Comparison of ENCODE assay signal across 24 cellular contexts in the genomic region with DNA sequence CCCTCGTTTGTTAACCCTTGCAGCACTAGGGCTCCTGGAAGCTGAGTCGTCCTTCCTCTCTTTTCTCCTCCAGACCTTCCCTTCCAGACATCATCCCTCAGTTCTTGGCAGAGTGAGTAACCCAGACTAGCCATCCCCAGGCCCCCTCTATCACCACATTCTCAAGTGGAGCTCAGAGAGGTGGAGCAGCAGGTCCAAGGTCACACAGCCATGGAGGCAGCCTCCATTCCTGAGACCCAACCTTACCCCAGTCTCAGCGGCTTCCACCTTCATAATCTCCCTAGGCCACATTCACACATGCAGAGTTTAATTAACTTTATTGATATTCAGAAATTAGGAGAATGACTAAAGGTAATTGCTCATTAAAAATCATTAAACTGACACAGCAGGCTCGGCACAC. TPM values are rescaled to one million over a fixed set of nuclear protein-coding genes. Genes with fewer than 3 reads are reported as not detected.
A peak's percentile ranks its signal among the peaks of the same experiment; 100 is the strongest.
DNase-seq lines count a peak whose midpoint lies in the region; ATAC-seq, FAIRE-seq and TF ChIP-seq lines count a peak whose summit lies in the region.
"Had no signal": no experiment of that assay in that cellular context is flagged by ENCODE, and none has a peak within 500 bp of the region (broad histone marks: within the 10 kb centered on the region; RNA-seq: fewer than 3 reads in every experiment).

No MANE protein-coding gene starts in this region.

- H4K8ac ChIP-seq in H1 (ENCODE audit: extremely low read depth, insufficient read depth, low read length): no peak overlapping the region

- peak overlapping the region; percentile 52; the same call in 1 of the 2 replicates for H2BK12ac ChIP-seq in H1 (ENCODE audit: low read depth, low read length)

- H3K9me3 Mint-ChIP-seq in GM23338 (no peaks in the 10 kb centered on the region; the same call in 2 of the 3 replicates), WTC11 (no peaks in the 10 kb centered on the region), chondrocyte (ENCODE audit: low read depth) (no peaks in the 10 kb centered on the region)
- H3K9me3 Mint-ChIP-seq: CD4-positive, alpha-beta T cell had no signal

- H2BK120ac ChIP-seq in H1 (replicated peaks; ENCODE audit: low read depth, low read length): peak overlapping the region; percentile 30

- H3K4me3 ChIP-seq in GM23338: no peak overlapping the region
- no peak overlapping the region for H3K4me3 ChIP-seq in H1 (ENCODE audit: extremely low read depth in 1 of 4, insufficient read depth in 2 of 4, low read depth in 3 of 4, low read length in 4 of 4)
- H3K4me3 ChIP-seq: A549; BLaER1 treated with 17β-estradiol and CSF1 and Interleukin-3, amounts not matched to agents 10 nM and 100 nM; GM12878 had no signal

- H3K18ac ChIP-seq in H1 (ENCODE audit: extremely low read depth, low read length): peak overlapping the region; percentile 72

- H3K4me2 ChIP-seq in GM23338: peak overlapping the region; percentile 73
- H3K4me2 ChIP-seq in H1 (ENCODE audit: insufficient read depth in 1 of 2, low read depth in 2 of 2, low read length in 2 of 2): 0 out of 4 replicates have a peak overlapping the region, but pooled peaks of 1 of the 2 experiments have one; percentile 27
- H3K4me2 ChIP-seq: A549 had no signal

- H3K23ac ChIP-seq in H1 (ENCODE audit: insufficient read length): no peak overlapping the region

- TF ChIP-seq CTCF in GM23338 (conservative IDR thresholded peaks at IDR 0.05; ENCODE audit: low read depth in 2 of 2) (no peak), WTC11 (IDR thresholded peaks at IDR 0.05) (no peak), H1 (IDR thresholded peaks at IDR 0.05; ENCODE audit: control extremely low read depth in 1 of 3, insufficient read depth in 1 of 3, low read depth in 1 of 3, low read length in 3 of 3) (no peak), chondrocyte (IDR thresholded peaks at IDR 0.05) (no peak)

- H3K4me1 ChIP-seq in GM23338 (ENCODE audit: insufficient read depth) (peaks cover 56% of the 10 kb centered on the region), H1 (replicated peaks in 1 of 4; ENCODE audit: control insufficient read depth in 3 of 4, insufficient read depth in 4 of 4, low read length in 3 of 4) (peaks cover 8 to 49% (median 30%) of the 10 kb centered on the region in 4 experiments)
- H3K4me1 ChIP-seq: BE2C had no signal

- peak overlapping the region; percentile 18 for H4K91ac ChIP-seq in H1 (replicated peaks; ENCODE audit: insufficient read length, low read length)

- H2AK5ac ChIP-seq in H1 (ENCODE audit: low read depth, low read length): peak overlapping the region; percentile 0; the same call in 1 of the 2 replicates

- no peak overlapping the region for H2BK20ac ChIP-seq in H1 (ENCODE audit: low read length)

- no peak for DNase-seq in GM23338 (ENCODE audit: low spot score)
- no peak for DNase-seq in WTC11 (ENCODE audit: low spot score)
- no peak for DNase-seq in H1 (ENCODE audit: low read depth in 1 of 2, low spot score in 2 of 2)
- DNase-seq in superior temporal gyrus (ENCODE audit: extremely low spot score): no peak
- no peak for DNase-seq in chondrocyte (ENCODE audit: low spot score)
- DNase-seq: 8988T; ACHN; AML-193; BE2C; CD4-positive, alpha-beta T cell; CD8-positive, alpha-beta memory T cell; DMS 273 treated with DMSO at 0.1 percent for 48 hours; DMS79; EL; GDM1; GOT3; HCEC 1CT had no signal

- H3K36me3 Mint-ChIP-seq in GM23338 (ENCODE audit: low read depth) (no peaks in the 10 kb centered on the region), WTC11 (no peaks in the 10 kb centered on the region), chondrocyte (ENCODE audit: low read depth) (no peaks in the 10 kb centered on the region)
- H3K36me3 Mint-ChIP-seq: CD14-positive monocyte; CD8-positive, alpha-beta memory T cell had no signal

- CTCF ChIA-PET in WTC11 (lab: Charles Lee): interaction anchor here (2.4 to 17.6 kb wide), 3 partner anchors 38 to 111 kb away, joined by 17 to 228 read pairs (median 21); no protein-coding TSS in a partner anchor
- CTCF ChIA-PET in H1 (lab: Charles Lee; ENCODE audit: partially characterized antibody): interaction anchor here (1.0 to 17.9 kb wide), 14 partner anchors 9 to 121 kb away, joined by 3 to 239 read pairs (median 6); partner anchors contain the start of gene PIPOX

- H3K79me2 ChIP-seq in GM23338 (replicated peaks; ENCODE audit: insufficient read depth) (no peaks in the 10 kb centered on the region), H1 (ENCODE audit: control insufficient read depth in 1 of 2, insufficient read depth in 2 of 2, low read length in 2 of 2) (no peaks in the 10 kb centered on the region)

- H3K27me3 ChIP-seq in GM23338 (ENCODE audit: insufficient read depth) (peaks cover 41% of the 10 kb centered on the region), H1 (replicated peaks in 1 of 4; ENCODE audit: control insufficient read depth in 3 of 4, extremely low read depth in 1 of 4, insufficient read depth in 3 of 4, low read length in 3 of 4) (peaks cover 6 to 24% (median 20%) of the 10 kb centered on the region in 4 experiments; a peak in 6 of 7 replicates)
- H3K27me3 ChIP-seq: BE2C had no signal

- H2BK5ac ChIP-seq in H1 (ENCODE audit: low read depth, low read length): 0 out of 2 replicates have a peak overlapping the region, but pooled peaks have one; percentile 82

- no peak for ATAC-seq in GM23338
- ATAC-seq in WTC11: no peak
- no peak for ATAC-seq in HG02884 (IDR thresholded peaks at IDR 0.05; ENCODE audit: unreplicated experiment)
- ATAC-seq: A549, GM12878 had no signal

- no peak overlapping the region for H3K56ac ChIP-seq in H1 (replicated peaks; ENCODE audit: insufficient read length, low read depth, low read length)

- FAIRE-seq in H1 (lab: Jason Lieb, UNC): no peak
- FAIRE-seq: A549, D721Med, GM12878, GM18507 had no signal

- H3K4me3 Mint-ChIP-seq in GM23338 (peak overlapping the region; percentile 49; the same call in 1 of the 3 replicates), WTC11 (no peak overlapping the region), chondrocyte (ENCODE audit: unreplicated experiment) (no peak overlapping the region)
- H3K4me3 Mint-ChIP-seq: CD4-positive, alpha-beta T cell; CD8-positive, alpha-beta memory T cell had no signal

- H3K4ac ChIP-seq in H1 (replicated peaks; ENCODE audit: insufficient read length, low read depth, low read length): peak overlapping the region; percentile 3

- no peaks in the 10 kb centered on the region for H3K79me1 ChIP-seq in H1 (ENCODE audit: low read depth, low read length)

- H3K14ac ChIP-seq in H1 (ENCODE audit: insufficient read length): no peak overlapping the region

- H3K36me3 ChIP-seq in GM23338 (ENCODE audit: insufficient read depth) (no peaks in the 10 kb centered on the region), H1 (ENCODE audit: control insufficient read depth in 2 of 4, insufficient read depth in 4 of 4, low read length in 3 of 4) (no peaks in the 10 kb centered on the region)
- H3K36me3 ChIP-seq: BE2C; BLaER1 treated with 17β-estradiol and CSF1 and Interleukin-3, amounts not matched to agents 10 nM and 100 nM had no signal

- H4K5ac ChIP-seq in H1 (ENCODE audit: insufficient read length, low read depth, low read length): no peak overlapping the region

- TF ChIP-seq RAD21 in H1 (IDR thresholded peaks at IDR 0.05 in 1 of 2, conservative IDR thresholded peaks at IDR 0.05 in 1 of 2; ENCODE audit: low read depth in 2 of 2, low read length in 2 of 2): no peak

- 67% methylated on average over 4 of the region's 4 CpGs; no CpG with 5 or more reads in 1 of the 2 experiments for WGBS in H1 (ENCODE audit: extremely low coverage in 1 of 2, insufficient coverage in 1 of 2, insufficient read length in 1 of 2, insufficient replicate concordance in 2 of 2, low coverage in 1 of 2, low lambda C conversion rate in 2 of 2, missing lambda C conversion rate in 1 of 2), 2 experiments

- POLR2A ChIA-PET in WTC11 (lab: Charles Lee) (interaction anchor here (1.4 to 1.6 kb wide), 2 partner anchors 40 to 114 kb away, joined by 3 read pairs; partner anchors contain the start of gene PIPOX), H1 (lab: Charles Lee; ENCODE audit: partially characterized antibody) (interaction anchor here (1.4 to 1.7 kb wide), 4 partner anchors 9 to 46 kb away, joined by 3 to 8 read pairs (median 6); no protein-coding TSS in a partner anchor)

- no peak for TF ChIP-seq POLR2A in H1 (IDR thresholded peaks at IDR 0.05; ENCODE audit: control extremely low read depth in 1 of 2, low read depth in 2 of 2, low read length in 2 of 2)

- H3K27ac Mint-ChIP-seq in GM23338 (no peak overlapping the region; the same call in 1 of the 2 replicates), WTC11 (peak overlapping the region; percentile 50; the same call in 1 of the 2 replicates), chondrocyte (ENCODE audit: unreplicated experiment) (no peak overlapping the region)
- H3K27ac Mint-ChIP-seq: CD14-positive monocyte; CD4-positive, alpha-beta T cell; CD8-positive, alpha-beta memory T cell had no signal

- H4K20me1 ChIP-seq in GM23338 (replicated peaks; ENCODE audit: insufficient read depth) (no peaks in the 10 kb centered on the region), H1 (replicated peaks in 1 of 2; ENCODE audit: control insufficient read depth in 1 of 2, insufficient read depth in 2 of 2, low read length in 2 of 2) (no peaks in the 10 kb centered on the region)

- H3K4me1 Mint-ChIP-seq in GM23338 (peaks cover 54% of the 10 kb centered on the region), WTC11 (peaks cover 52% of the 10 kb centered on the region), chondrocyte (ENCODE audit: low read depth) (peaks cover 11% of the 10 kb centered on the region)
- H3K4me1 Mint-ChIP-seq: CD14-positive monocyte had no signal

- H3K27ac ChIP-seq in GM23338 (ENCODE audit: low read depth) (no peak overlapping the region), H1 (ENCODE audit: low read depth, low read length) (no peak overlapping the region)
- H3K27ac ChIP-seq: A549; BLaER1 treated with 17β-estradiol and CSF1 and Interleukin-3, amounts not matched to agents 10 nM and 100 nM had no signal

- no peaks in the 10 kb centered on the region; the same call in 1 of the 2 replicates for H3F3A ChIP-seq in GM23338 (replicated peaks; ENCODE audit: low read depth)

- H3K27me3 Mint-ChIP-seq in GM23338 (ENCODE audit: insufficient read depth, low read depth, poor library complexity) (peaks cover 45% of the 10 kb centered on the region), WTC11 (ENCODE audit: low read depth) (peaks cover 49% of the 10 kb centered on the region), chondrocyte (ENCODE audit: low read depth) (peaks cover 45% of the 10 kb centered on the region)

- no peaks in the 10 kb centered on the region for H3K9me2 ChIP-seq in GM23338 (ENCODE audit: insufficient read depth)

- H3K9ac ChIP-seq in H1 (replicated peaks in 1 of 4; ENCODE audit: extremely low read depth in 1 of 4, low read depth in 3 of 4, low read length in 3 of 4): no peak overlapping the region
- H3K9ac ChIP-seq: BLaER1 treated with 17β-estradiol and CSF1 and Interleukin-3, amounts not matched to agents 10 nM and 100 nM had no signal

- no peak for TF ChIP-seq EP300 in H1 (IDR thresholded peaks at IDR 0.05; ENCODE audit: borderline replicate concordance in 1 of 2, low read depth in 2 of 2, low read length in 2 of 2)

- peaks cover 2% of the 10 kb centered on the region; the same call in 1 of the 2 replicates for H3K23me2 ChIP-seq in H1 (ENCODE audit: low read depth, low read length)

- peak overlapping the region; percentile 73; the same call in 1 of the 2 replicates for H2BK15ac ChIP-seq in H1 (ENCODE audit: low read length)

- no peak overlapping the region for H2AFZ ChIP-seq in GM23338
- no peak overlapping the region for H2AFZ ChIP-seq in H1 (ENCODE audit: low read length)

- no peaks in the 10 kb centered on the region for H3K9me3 ChIP-seq in H1 (ENCODE audit: insufficient read depth in 2 of 2, low read depth in 1 of 2, low read length in 1 of 2)
- H3K9me3 ChIP-seq: A549, BE2C had no signal

RNA-seq across cellular contexts. Expression of gene SEZ6, which starts 3.0 kb away (rescaled TPM):
- 3.1 and 6.5 TPM in 2 replicates for total RNA-seq in GM23338 (2014; rRNA removed; shearing (Covaris generic))
- polyA plus RNA-seq in GM23338 (2016; fragmentation: Nextera tagmentation; extraction: Ambion mirVana): 1.0 TPM in 2 replicates
- total RNA-seq in WTC11 (2021): 1.4 to 3.0 TPM (median 1.6 TPM) in 3 replicates
- 6.9 and 7.8 TPM in 2 replicates for total RNA-seq in H1 (2021; fragmentation: NEBNext Ultra II Directional; extraction: Animal tissue kit (Norgen Biotek cat#: 25700))
- 8.5 and 16.1 TPM in 2 replicates for polyA plus RNA-seq in H1 (2011; rRNA removed)
- polyA plus RNA-seq in H1 (2011; cell fraction: cytosol; rRNA removed): 4.8 TPM
- polyA plus RNA-seq in H1 (2011; cell fraction: nucleus; rRNA removed): 18.6 TPM
- 10.7 to 21.5 TPM (median 18.7 TPM) in 4 replicates for polyA plus RNA-seq in H1 (2012, experiment 1 of 2)
- 19.3 TPM for polyA plus RNA-seq in H1 (2012, experiment 2 of 2)
- 11.1 TPM for polyA plus RNA-seq in H1 (2013, experiment 1 of 2)
- 10.2 TPM for polyA plus RNA-seq in H1 (2013, experiment 2 of 2)
- polyA minus RNA-seq in H1 (2011; rRNA and poly(A)+ RNA removed): 5.6 and 13.9 TPM in 2 replicates
- polyA minus RNA-seq in H1 (2011; cell fraction: cytosol; rRNA and poly(A)+ RNA removed): 5.6 TPM
- polyA minus RNA-seq in H1 (2011; cell fraction: nucleus; rRNA and poly(A)+ RNA removed): 7.6 TPM
- 0.35 to 0.46 TPM in 2 of 3 replicates, not detected in the other for total RNA-seq in chondrocyte
- total RNA-seq: CD8-positive, alpha-beta memory T cell; GM12878 had no signal
- polyA plus RNA-seq: A549 had no signal

RNA-seq across cellular contexts. Expression of gene PIPOX, which starts 40.1 kb away (rescaled TPM):
- total RNA-seq in GM23338 (2014; rRNA removed; shearing (Covaris generic)): 34.6 and 42.8 TPM in 2 replicates
- polyA plus RNA-seq in GM23338 (2016; fragmentation: Nextera tagmentation; extraction: Ambion mirVana) (22.2 and 22.6 TPM in 2 replicates), H1 (2011; rRNA removed) (75.0 and 99.6 TPM in 2 replicates)
- total RNA-seq in WTC11 (2021) (32.4 to 34.2 TPM (median 34.1 TPM) in 3 replicates), chondrocyte (1.5 to 2.3 TPM (median 2.2 TPM) in 3 replicates)
- 55.5 and 57.2 TPM in 2 replicates for total RNA-seq in H1 (2021; fragmentation: NEBNext Ultra II Directional; extraction: Animal tissue kit (Norgen Biotek cat#: 25700))
- 70.3 TPM for polyA plus RNA-seq in H1 (2011; cell fraction: cytosol; rRNA removed)
- polyA plus RNA-seq in H1 (2011; cell fraction: nucleus; rRNA removed): 39.1 TPM
- polyA plus RNA-seq in H1 (2012, experiment 1 of 2): 46.5 to 58.4 TPM (median 54.3 TPM) in 4 replicates
- polyA plus RNA-seq in H1 (2012, experiment 2 of 2): 39.4 TPM
- polyA plus RNA-seq in H1 (2013, experiment 1 of 2): 51.2 TPM
- 48.0 TPM for polyA plus RNA-seq in H1 (2013, experiment 2 of 2)
- 68.1 and 68.2 TPM in 2 replicates for polyA minus RNA-seq in H1 (2011; rRNA and poly(A)+ RNA removed)
- polyA minus RNA-seq in H1 (2011; cell fraction: cytosol; rRNA and poly(A)+ RNA removed): 15.8 TPM
- polyA minus RNA-seq in H1 (2011; cell fraction: nucleus; rRNA and poly(A)+ RNA removed): 28.2 TPM

RNA-seq across cellular contexts. Expression of gene PHF12, which starts 51.5 kb away (rescaled TPM):
- total RNA-seq in GM23338 (2014; rRNA removed; shearing (Covaris generic)): 41.0 and 45.4 TPM in 2 replicates
- polyA plus RNA-seq in GM23338 (2016; fragmentation: Nextera tagmentation; extraction: Ambion mirVana) (19.7 and 20.8 TPM in 2 replicates), H1 (2011; rRNA removed) (38.8 and 74.8 TPM in 2 replicates)
- total RNA-seq in WTC11 (2021) (57.7 to 69.8 TPM (median 61.3 TPM) in 3 replicates), chondrocyte (30.2 to 49.2 TPM (median 33.6 TPM) in 3 replicates)
- total RNA-seq in H1 (2021; fragmentation: NEBNext Ultra II Directional; extraction: Animal tissue kit (Norgen Biotek cat#: 25700)): 57.7 and 65.7 TPM in 2 replicates
- polyA plus RNA-seq in H1 (2011; cell fraction: cytosol; rRNA removed): 35.5 TPM
- polyA plus RNA-seq in H1 (2011; cell fraction: nucleus; rRNA removed): 143 TPM
- 54.3 to 66.0 TPM (median 57.0 TPM) in 4 replicates for polyA plus RNA-seq in H1 (2012, experiment 1 of 2)
- polyA plus RNA-seq in H1 (2012, experiment 2 of 2): 18.9 TPM
- polyA plus RNA-seq in H1 (2013, experiment 1 of 2): 30.5 TPM
- 27.9 TPM for polyA plus RNA-seq in H1 (2013, experiment 2 of 2)
- 52.7 and 53.4 TPM in 2 replicates for polyA minus RNA-seq in H1 (2011; rRNA and poly(A)+ RNA removed)
- 41.7 TPM for polyA minus RNA-seq in H1 (2011; cell fraction: cytosol; rRNA and poly(A)+ RNA removed)
- 69.0 TPM for polyA minus RNA-seq in H1 (2011; cell fraction: nucleus; rRNA and poly(A)+ RNA removed)

Comparison
In these comparisons a context has a peak if more than half of its experiments do, and no peak if none do; other contexts are left out.
1. RNA of gene PIPOX, which starts 40.1 kb away (total RNA-seq): 55.5 to 57.2 TPM in H1, 34.6 to 42.8 TPM in GM23338 and 32.4 to 34.2 TPM in WTC11; 1.5 to 2.3 TPM in chondrocyte; every median in the first group is over 10 times any median in the second.